21 cellular contexts compared by ENCODE assay signal in the genomic region with DNA sequence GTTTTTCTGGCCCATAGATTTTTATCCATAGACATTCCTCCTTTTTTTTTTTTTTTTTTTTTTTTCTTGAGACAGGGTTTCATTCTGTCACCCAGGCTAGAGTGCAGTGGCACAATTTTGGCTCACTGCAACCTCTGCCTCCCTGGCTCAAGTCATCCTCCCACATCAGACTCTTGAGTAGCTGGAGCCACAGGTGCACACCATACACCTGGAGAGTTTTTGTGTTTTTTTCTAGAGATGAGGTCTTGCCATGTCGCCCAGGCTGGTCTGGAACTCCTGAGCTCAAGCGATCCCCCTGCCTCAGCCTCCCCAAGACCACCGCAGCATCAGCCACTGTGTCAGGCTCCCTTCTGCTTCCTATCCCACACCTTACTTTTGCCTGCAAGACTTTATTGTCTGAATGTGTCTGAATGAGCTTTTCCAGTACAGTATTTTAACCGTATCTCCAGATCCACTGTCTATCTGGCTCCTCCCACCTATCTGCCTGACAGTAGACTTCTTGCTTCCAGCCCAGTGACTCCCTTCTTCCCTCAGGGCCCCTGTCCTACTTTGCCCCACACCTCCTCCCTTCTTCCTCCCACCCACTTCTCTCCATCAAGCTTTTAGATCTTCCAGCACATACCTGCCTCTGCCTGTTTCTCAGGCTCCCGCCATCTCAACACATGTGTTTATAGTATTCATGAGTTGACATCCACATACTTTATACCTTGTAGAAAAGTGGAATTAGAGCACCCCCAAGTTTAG. TPM values are rescaled to one million over a fixed set of nuclear protein-coding genes. Genes with fewer than 3 reads are reported as not detected.
DNase-seq lines count a peak whose midpoint lies in the region; ATAC-seq, FAIRE-seq and TF ChIP-seq lines count a peak whose summit lies in the region.
"Had no signal": no experiment of that assay in that cellular context is flagged by ENCODE, and none has a peak within 500 bp of the region (broad histone marks: within the 10 kb centered on the region; RNA-seq: fewer than 3 reads in every experiment).

No MANE protein-coding gene starts in this region.

- intact Hi-C loops in MCF 10A (cut with micrococcal nuclease) (no loop called here), gastrocnemius medialis (cut with DNase I; ENCODE audit: low total_unique reads) (no loop called here)

- H3K27me3 ChIP-seq in gastrocnemius medialis, result no peaks in the 10 kb centered on the region

- H3K4me3 Mint-ChIP-seq in MCF 10A (ENCODE audit: unreplicated experiment), result no peak overlapping the region
- H3K4me3 Mint-ChIP-seq: CD4-positive, alpha-beta T cell had no signal

- no peaks in the 10 kb centered on the region for H3K9me3 Mint-ChIP-seq in MCF 10A (ENCODE audit: unreplicated experiment)
- H3K9me3 Mint-ChIP-seq: CD4-positive, alpha-beta T cell had no signal

- no peaks in the 10 kb centered on the region for H3K27me3 Mint-ChIP-seq in MCF 10A (ENCODE audit: insufficient read depth, unreplicated experiment)

- H3K27ac Mint-ChIP-seq in MCF 10A (ENCODE audit: low read depth, unreplicated experiment), result peak overlapping the region; percentile 21
- H3K27ac Mint-ChIP-seq: CD4-positive, alpha-beta T cell had no signal

- in situ Hi-C loops in gastrocnemius medialis (cut with MboI; ENCODE audit: low sequenced_read_pairs in 4 of 4), result loop anchor here (10.0 to 25.0 kb wide), 4 partner anchors 92 to 269 kb away; no protein-coding TSS in a partner anchor

- H3K36me3 ChIP-seq in gastrocnemius medialis, result no peaks in the 10 kb centered on the region

- no peak for TF ChIP-seq POLR2A in gastrocnemius medialis (IDR thresholded peaks at IDR 0.05)

- DNase-seq in ELF-1 (ENCODE audit: low read depth, low spot score) (peak; percentile 47), MCF 10A (ENCODE audit: unreplicated experiment) (no peak), islet precursor cell (peak; percentile 75), gastrocnemius medialis (no peak), glomerular visceral epithelial cell (ENCODE audit: extremely low spot score) (no peak), D721Med (ENCODE audit: insufficient read length, low spot score) (no peak)
- DNase-seq in activated CD8-positive, alpha-beta memory T cell treated with anti-CD3 and anti-CD28 coated beads for 24 hours, result no peak
- DNase-seq in activated CD4-positive, alpha-beta T cell treated with anti-CD3 and anti-CD28 coated beads, Interleukin-2, amount 50 U/mL, for 4 hours, result no peak
- DNase-seq: CD4-positive, alpha-beta T cell; DMS53; EL; H7; KBM-7; NCI-H1105 treated with DMSO at 0.1 percent for 48 hours; NCI-H1694 treated with DMSO at 0.1 percent for 48 hours; NCI-H2107; NCI-H510A; NCI-H774; OCI-M1; SHP77 had no signal

- no peaks in the 10 kb centered on the region for H3K9me3 ChIP-seq in gastrocnemius medialis

- H3K4me1 ChIP-seq in gastrocnemius medialis, result peaks cover 75 to 78% of the 10 kb centered on the region in 2 donors

- H3K4me1 Mint-ChIP-seq in MCF 10A (ENCODE audit: insufficient read depth, unreplicated experiment), result peaks cover 58% of the 10 kb centered on the region

- no peak overlapping the region for H3K4me3 ChIP-seq in gastrocnemius medialis

- no TSS peak for BruUV-seq in MCF 10A (replicated peaks; lab: Mats Ljungman, UMichigan)

- POLR2A ChIA-PET in MCF 10A (lab: Yijun Ruan, JAX), result interaction anchor here (1.3 to 2.9 kb wide), 4 partner anchors 21 to 152 kb away, joined by 4 to 16 read pairs (median 6); no protein-coding TSS in a partner anchor

- TF ChIP-seq CTCF in MCF 10A (IDR thresholded peaks at IDR 0.05; ENCODE audit: unreplicated experiment) (no peak), gastrocnemius medialis (IDR thresholded peaks at IDR 0.05 in 4 of 5, conservative IDR thresholded peaks at IDR 0.05 in 1 of 5) (no peak), D721Med (IDR thresholded peaks at IDR 0.05; ENCODE audit: insufficient read depth, missing control alignments) (no peak)

- H3K27ac ChIP-seq in gastrocnemius medialis, result peak overlapping the region; percentile 97 to 100 (median 98)

- CTCF ChIA-PET in MCF 10A (lab: Yijun Ruan, JAX), result interaction anchor here (0.5 to 1.2 kb wide), 6 partner anchors 9 to 317 kb away, joined by 3 to 5 read pairs (median 3); no protein-coding TSS in a partner anchor

- FAIRE-seq in D721Med (lab: Jason Lieb, UNC), result no peak
- FAIRE-seq: HepG2 had no signal

- H3K36me3 Mint-ChIP-seq in MCF 10A (ENCODE audit: insufficient read depth, unreplicated experiment), result no peaks in the 10 kb centered on the region

- ATAC-seq in gastrocnemius medialis, result no peak
- ATAC-seq: HepG2 had no signal

RNA-seq across cellular contexts. Expression of a gene that starts 6.1 kb away (rescaled TPM):
- 23.2 and 25.3 TPM in 2 replicates for total RNA-seq in MCF 10A (2022)
- 100 to 1,000 TPM; 106 to 206 (median 154) TPM for total RNA-seq in gastrocnemius medialis
- total RNA-seq: HepG2 had no signal

Comparison
In these comparisons a context has a peak if more than half of its experiments do, and no peak if none do; other contexts are left out.
1. DNase-seq: peak in ELF-1 (single experiment) and islet precursor cell (single experiment); none in MCF 10A (single experiment), gastrocnemius medialis (0 of 2), glomerular visceral epithelial cell (single experiment), activated CD8-positive, alpha-beta memory T cell treated with anti-CD3 and anti-CD28 coated beads for 24 hours (single experiment), D721Med (single experiment) and activated CD4-positive, alpha-beta T cell treated with anti-CD3 and anti-CD28 coated beads, Interleukin-2, amount 50 U/mL, for 4 hours (0 of 2).